10 cellular contexts compared by ENCODE assay signal in the genomic region with DNA sequence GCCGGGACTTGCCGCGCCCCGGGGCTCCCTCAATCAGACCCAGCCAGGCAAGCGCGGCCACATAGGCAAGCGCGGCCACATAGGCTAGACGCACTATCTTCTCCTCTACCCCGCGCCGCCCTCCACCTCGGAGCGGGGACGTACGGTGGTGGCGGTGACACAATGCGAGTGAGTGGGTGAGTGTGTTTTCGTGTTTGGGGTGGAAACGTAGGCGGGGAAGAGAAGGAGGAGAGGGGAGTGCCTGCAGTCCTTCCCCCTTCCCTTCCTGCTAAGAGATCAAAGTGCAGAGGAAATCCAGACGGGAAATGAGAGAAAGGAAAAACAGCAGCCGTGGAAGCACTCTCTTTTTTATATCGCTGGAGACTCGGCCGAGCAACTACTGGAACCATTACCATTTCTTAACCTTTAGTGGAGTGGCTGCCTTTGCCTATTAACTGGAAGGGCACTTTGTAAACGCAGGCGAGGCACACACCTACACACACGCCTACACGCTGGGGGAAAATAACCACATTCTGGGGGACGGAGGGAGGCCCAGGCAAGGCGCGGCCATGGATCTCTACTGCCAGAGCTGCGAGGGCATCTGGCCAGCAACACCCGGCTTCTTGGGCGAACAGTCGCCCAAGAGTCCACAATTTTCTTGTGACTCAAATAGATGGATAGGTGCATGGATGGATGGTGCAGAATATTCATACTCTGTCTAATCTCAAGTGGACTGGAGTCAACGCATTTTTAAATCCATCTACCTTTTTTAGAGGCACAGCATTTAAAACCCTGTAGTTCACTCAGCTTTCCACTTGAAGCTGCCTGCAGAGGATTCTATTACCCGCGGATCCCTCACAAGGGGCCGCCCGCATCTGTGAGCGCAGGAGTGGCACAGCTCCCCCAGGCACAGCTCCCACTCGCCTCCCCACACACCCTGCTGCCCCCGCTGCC. TPM values are rescaled to one million over a fixed set of nuclear protein-coding genes. Genes with fewer than 3 reads are reported as not detected.
DNase-seq lines count a peak whose midpoint lies in the region; ATAC-seq, FAIRE-seq and TF ChIP-seq lines count a peak whose summit lies in the region.
"Had no signal": no experiment of that assay in that cellular context is flagged by ENCODE, and none has a peak within 500 bp of the region (broad histone marks: within the 10 kb centered on the region; RNA-seq: fewer than 3 reads in every experiment).

No MANE protein-coding gene starts in this region.

- peaks cover 0 to 6% (median 4%) of the 10 kb centered on the region in 3 donors for H3K36me3 Mint-ChIP-seq in immature natural killer cell

- H3K27ac ChIP-seq in dorsolateral prefrontal cortex (peak overlapping the region; percentile 71 to 96 (median 93)), HepG2 (ENCODE audit: extremely low read length, insufficient read depth, low read length) (no peak overlapping the region), thoracic aorta (peak overlapping the region; percentile 89 to 96)
- H3K27ac ChIP-seq: KMS-11, neutrophil had no signal

- TF ChIP-seq RAD21 in HepG2 (CRISPR knock-in tag; IDR thresholded peaks at IDR 0.05), result no peak

- H3K4me2 ChIP-seq in HepG2 (ENCODE audit: low read depth, low read length), result peak overlapping the region; percentile 58
- H3K4me2 ChIP-seq: KMS-11 had no signal

- no peaks in the 10 kb centered on the region for H3K79me2 ChIP-seq in HepG2 (ENCODE audit: insufficient read depth, low read length)

- H3K9ac ChIP-seq in HepG2 (ENCODE audit: insufficient read depth, low read depth, low read length), result no peak overlapping the region
- H3K9ac ChIP-seq: KMS-11 had no signal

- TF ChIP-seq CTCF in dorsolateral prefrontal cortex (IDR thresholded peaks at IDR 0.05 in 54 of 56, conservative IDR thresholded peaks at IDR 0.05 in 2 of 56; ENCODE audit: low read depth in 1 of 56, partially characterized antibody in 56 of 56) (peak in 4 of 56 donors; percentile 10 to 21 (median 12)), HepG2 (CRISPR knock-in tag; IDR thresholded peaks at IDR 0.05) (no peak), thoracic aorta (IDR thresholded peaks at IDR 0.05) (peak; percentile 27)

- peak; percentile 89 for ATAC-seq in HepG2
- ATAC-seq in thoracic aorta (ENCODE audit: insufficient number of reproducible peaks, low FRiP score, low read depth), result no peak
- no peak for ATAC-seq in HG02678 (IDR thresholded peaks at IDR 0.05; ENCODE audit: unreplicated experiment)

- CTCF ChIA-PET in HepG2 (lab: Yijun Ruan, JAX; ENCODE audit: low intra/inter-chr PET ratio, low total read pairs), result no interaction called here

- no peaks in the 10 kb centered on the region for H4K20me1 ChIP-seq in HepG2 (ENCODE audit: insufficient read depth, low read length)

- peaks cover 11 to 17% (median 15%) of the 10 kb centered on the region in 3 donors for H3K27me3 Mint-ChIP-seq in immature natural killer cell (ENCODE audit: low read depth in 3 of 3)

- peaks cover 3 to 29% (median 24%) of the 10 kb centered on the region in 6 donors for H3K9me3 Mint-ChIP-seq in immature natural killer cell

- FAIRE-seq in HepG2 (lab: Jason Lieb, UNC), result no peak

- peaks cover 0 to 15% (median 0%) of the 10 kb centered on the region in 45 donors for H3K27me3 ChIP-seq in dorsolateral prefrontal cortex
- H3K27me3 ChIP-seq in HepG2 (ENCODE audit: control insufficient read depth in 1 of 2, insufficient read depth in 2 of 2, low read length in 2 of 2), result peaks cover 2 to 35% of the 10 kb centered on the region in 2 experiments; a peak in 4 of 5 replicates
- H3K27me3 ChIP-seq in thoracic aorta (replicated peaks; ENCODE audit: insufficient read depth), result no peaks in the 10 kb centered on the region

- TF ChIP-seq POLR2A in HepG2 (IDR thresholded peaks at IDR 0.05; ENCODE audit: insufficient read depth in 1 of 2, low read depth in 2 of 2, low read length in 2 of 2), result no peak

- peak overlapping the region; percentile 57 to 91 (median 78) for H3K4me3 ChIP-seq in dorsolateral prefrontal cortex
- H3K4me3 ChIP-seq in HepG2 (replicated peaks in 1 of 3; ENCODE audit: insufficient read depth in 1 of 3, low read depth in 2 of 3, low read length in 3 of 3), result peak overlapping the region; percentile 13 to 39 (median 13); a peak in 2 of 6 replicates
- peak overlapping the region; percentile 91 for H3K4me3 ChIP-seq in thoracic aorta

- DNase-seq in H4 (ENCODE audit: low spot score), result peak; percentile 83
- peak; percentile 61 for DNase-seq in NCI-H82 treated with DMSO at 0.1 percent for 48 hours (lab: John Stamatoyannopoulos, UW; ENCODE audit: unreplicated experiment)
- DNase-seq in dorsolateral prefrontal cortex, result peak; percentile 56 to 76 (median 64)
- DNase-seq in HepG2 (ENCODE audit: low spot score), result no peak
- DNase-seq in thoracic aorta (ENCODE audit: low spot score), result no peak
- no peak for DNase-seq in COLO829 (ENCODE audit: low spot score)
- DNase-seq in immature natural killer cell, result no peak

- 13% methylated on average over 28 of the region's 45 CpGs for WGBS in HepG2 (ENCODE audit: low lambda C conversion rate)

- POLR2A ChIA-PET in HepG2 (lab: Yijun Ruan, JAX), result no interaction called here

- no peaks in the 10 kb centered on the region for H3K9me3 ChIP-seq in HepG2 (ENCODE audit: low read length)
- H3K9me3 ChIP-seq in thoracic aorta, result no peaks in the 10 kb centered on the region
- H3K9me3 ChIP-seq: neutrophil had no signal

- no peak for TF ChIP-seq EP300 in HepG2 (IDR thresholded peaks at IDR 0.05; ENCODE audit: low read depth in 2 of 2, low read length in 2 of 2)
- TF ChIP-seq EP300 in HepG2 (CRISPR knock-in tag; IDR thresholded peaks at IDR 0.05; ENCODE audit: borderline replicate concordance), result no peak

- intact Hi-C loops in dorsolateral prefrontal cortex (cut with DNase I), result loop anchor here (2.0 to 10.0 kb wide), 11 partner anchors 90 to 662 kb away; partner anchors contain the start of gene HAPLN1 (in 1 of the 2)
- intact Hi-C loops in HepG2 (cut with micrococcal nuclease; ENCODE audit: unreplicated experiment), result no loop called here

- no peak overlapping the region for H3K27ac Mint-ChIP-seq in immature natural killer cell

- H3K4me3 Mint-ChIP-seq in immature natural killer cell, result peak overlapping the region in 2 of 5 donors; percentile 11 to 34

- H3K4me1 ChIP-seq in HepG2 (ENCODE audit: insufficient read depth, low read length), result peaks cover 16% of the 10 kb centered on the region; the same call in 1 of the 2 replicates
- peaks cover 0 to 31% of the 10 kb centered on the region in 2 donors for H3K4me1 ChIP-seq in thoracic aorta (ENCODE audit: control insufficient read depth in 1 of 2, low read depth in 2 of 2)

- in situ Hi-C loops in HepG2 (cut with HindIII; ENCODE audit: extremely low pct_ligation_motif_present, low pct_unique_long_range_greater_than_20kb), result no loop called here

- no peaks in the 10 kb centered on the region for H3K36me3 ChIP-seq in HepG2 (replicated peaks in 1 of 2; ENCODE audit: control insufficient read depth in 1 of 2, insufficient read depth in 2 of 2, low read length in 2 of 2)
- no peaks in the 10 kb centered on the region for H3K36me3 ChIP-seq in thoracic aorta
- H3K36me3 ChIP-seq: neutrophil had no signal

- BruUV-seq in HepG2 (replicated peaks; lab: Mats Ljungman, UMichigan), result no TSS peak

- H2AFZ ChIP-seq in HepG2 (ENCODE audit: low read length), result no peak overlapping the region

- no peaks in the 10 kb centered on the region for H3K4me1 Mint-ChIP-seq in immature natural killer cell

TF ChIP-seq in HepG2, 621 proteins besides CTCF, POLR2A, EP300 and RAD21 (continues in another document):
- no peak for TF ChIP-seq ZGPAT (CRISPR knock-in tag; IDR thresholded peaks at IDR 0.05)
- no peak for TF ChIP-seq ESRRA (CRISPR knock-in tag; IDR thresholded peaks at IDR 0.05; ENCODE audit: low read depth)

RNA-seq across cellular contexts. Expression of gene EDIL3, which starts 2.1 kb away (rescaled TPM):
- 178 and 227 TPM in 2 replicates for total RNA-seq in H4 (2014; rRNA removed; shearing (Covaris generic))
- total RNA-seq in dorsolateral prefrontal cortex (100 to 1,000 TPM in 103 of 120 experiments, 10 to 100 TPM in 17; 37.7 to 535 (median 162) TPM), HepG2 (2016; rRNA removed; fragmentation: Illumina TruSeq; extraction: Trizol) (not detected in 2 replicates), thoracic aorta (100 to 1,000 TPM; 157 to 170 TPM)
- total RNA-seq in HepG2 (2016; cell fraction: cytosol; rRNA removed; fragmentation: Illumina TruSeq; extraction: Trizol; ENCODE audit: low read depth), result not detected in 2 replicates
- total RNA-seq in HepG2 (2016; cell fraction: insoluble cytoplasmic fraction; rRNA removed; fragmentation: Illumina TruSeq; extraction: Trizol), result not detected in 2 replicates
- total RNA-seq in HepG2 (2016; cell fraction: membrane; rRNA removed; fragmentation: Illumina TruSeq; extraction: Trizol), result not detected in 2 replicates
- not detected in 2 replicates for total RNA-seq in HepG2 (2016; cell fraction: nucleus; rRNA removed; fragmentation: Illumina TruSeq; extraction: Trizol)
- polyA plus RNA-seq in HepG2 (2011; rRNA removed) (0.01 TPM in 1 of 2 replicates, not detected in the other), immature natural killer cell (not detected)
- polyA plus RNA-seq in HepG2 (2011; cell fraction: cytosol; rRNA removed), result not detected in 2 replicates
- polyA plus RNA-seq in HepG2 (2011; cell fraction: nucleus; rRNA removed), result not detected in 2 replicates
- polyA plus RNA-seq in HepG2 (2012), result not detected in 2 replicates
- polyA plus RNA-seq in HepG2 (2016; cell fraction: cytosol; fragmentation: Illumina TruSeq; extraction: Trizol; ENCODE audit: low read depth), result not detected in 2 replicates
- polyA plus RNA-seq in HepG2 (2016; cell fraction: insoluble cytoplasmic fraction; fragmentation: Illumina TruSeq; extraction: Trizol; ENCODE audit: low read depth), result not detected in 2 replicates
- polyA plus RNA-seq in HepG2 (2016; cell fraction: membrane; fragmentation: Illumina TruSeq; extraction: Trizol; ENCODE audit: low read depth), result not detected in 2 replicates
- polyA plus RNA-seq in HepG2 (2016; cell fraction: nucleus; fragmentation: Illumina TruSeq; extraction: Trizol; ENCODE audit: insufficient read depth, low read depth), result not detected in 2 replicates
- polyA minus RNA-seq in HepG2 (2011; rRNA and poly(A)+ RNA removed; ENCODE audit: low replicate concordance), result 0.05 TPM in 1 of 2 replicates, not detected in the other
- polyA minus RNA-seq in HepG2 (2011; cell fraction: cytosol; rRNA and poly(A)+ RNA removed), result not detected in 2 replicates
- not detected in 2 replicates for polyA minus RNA-seq in HepG2 (2011; cell fraction: nucleus; rRNA and poly(A)+ RNA removed)

Comparison
In these comparisons a context has a peak if more than half of its experiments do, and no peak if none do; other contexts are left out.
1. DNase-seq: peak in H4 (single experiment), NCI-H82 treated with DMSO at 0.1 percent for 48 hours (single experiment) and dorsolateral prefrontal cortex (10 of 10); none in HepG2 (single experiment), thoracic aorta (single experiment), COLO829 (single experiment) and immature natural killer cell (0 of 3).
2. H3K4me3 ChIP-seq: peak in every context shown above with its lines; median percentile 91 in thoracic aorta; 78 in dorsolateral prefrontal cortex; 13 in HepG2.
3. RNA of gene EDIL3, which starts 2.1 kb away (total RNA-seq): 178 to 227 TPM in H4, 157 to 170 TPM in thoracic aorta and 37.7 to 535 TPM in dorsolateral prefrontal cortex; not detected in HepG2; every median in the first group is over 10 times any median in the second.